1 cellular context compared by ENCODE assay signal in genomic region chr11:62195945-62196344, GRCh38.
TF ChIP-seq lines count a peak whose summit lies in the region.

No MANE protein-coding gene starts in this region.

TF ChIP-seq in GM12878, 131 proteins besides CTCF, POLR2A, EP300 and RAD21:
- TF ChIP-seq TAF1 (IDR thresholded peaks at IDR 0.05; ENCODE audit: borderline replicate concordance, low read depth, low read length) (no peak), RFX5 (IDR thresholded peaks at IDR 0.05; ENCODE audit: low read depth, low read length) (no peak), CHD2 (IDR thresholded peaks at IDR 0.05; ENCODE audit: borderline replicate concordance, low read depth, low read length) (no peak), JUND (IDR thresholded peaks at IDR 0.05; ENCODE audit: low read depth, low read length) (no peak), TBL1XR1 (IDR thresholded peaks at IDR 0.05; ENCODE audit: low read depth, low read length) (no peak)
- TF ChIP-seq, protein P1, sequence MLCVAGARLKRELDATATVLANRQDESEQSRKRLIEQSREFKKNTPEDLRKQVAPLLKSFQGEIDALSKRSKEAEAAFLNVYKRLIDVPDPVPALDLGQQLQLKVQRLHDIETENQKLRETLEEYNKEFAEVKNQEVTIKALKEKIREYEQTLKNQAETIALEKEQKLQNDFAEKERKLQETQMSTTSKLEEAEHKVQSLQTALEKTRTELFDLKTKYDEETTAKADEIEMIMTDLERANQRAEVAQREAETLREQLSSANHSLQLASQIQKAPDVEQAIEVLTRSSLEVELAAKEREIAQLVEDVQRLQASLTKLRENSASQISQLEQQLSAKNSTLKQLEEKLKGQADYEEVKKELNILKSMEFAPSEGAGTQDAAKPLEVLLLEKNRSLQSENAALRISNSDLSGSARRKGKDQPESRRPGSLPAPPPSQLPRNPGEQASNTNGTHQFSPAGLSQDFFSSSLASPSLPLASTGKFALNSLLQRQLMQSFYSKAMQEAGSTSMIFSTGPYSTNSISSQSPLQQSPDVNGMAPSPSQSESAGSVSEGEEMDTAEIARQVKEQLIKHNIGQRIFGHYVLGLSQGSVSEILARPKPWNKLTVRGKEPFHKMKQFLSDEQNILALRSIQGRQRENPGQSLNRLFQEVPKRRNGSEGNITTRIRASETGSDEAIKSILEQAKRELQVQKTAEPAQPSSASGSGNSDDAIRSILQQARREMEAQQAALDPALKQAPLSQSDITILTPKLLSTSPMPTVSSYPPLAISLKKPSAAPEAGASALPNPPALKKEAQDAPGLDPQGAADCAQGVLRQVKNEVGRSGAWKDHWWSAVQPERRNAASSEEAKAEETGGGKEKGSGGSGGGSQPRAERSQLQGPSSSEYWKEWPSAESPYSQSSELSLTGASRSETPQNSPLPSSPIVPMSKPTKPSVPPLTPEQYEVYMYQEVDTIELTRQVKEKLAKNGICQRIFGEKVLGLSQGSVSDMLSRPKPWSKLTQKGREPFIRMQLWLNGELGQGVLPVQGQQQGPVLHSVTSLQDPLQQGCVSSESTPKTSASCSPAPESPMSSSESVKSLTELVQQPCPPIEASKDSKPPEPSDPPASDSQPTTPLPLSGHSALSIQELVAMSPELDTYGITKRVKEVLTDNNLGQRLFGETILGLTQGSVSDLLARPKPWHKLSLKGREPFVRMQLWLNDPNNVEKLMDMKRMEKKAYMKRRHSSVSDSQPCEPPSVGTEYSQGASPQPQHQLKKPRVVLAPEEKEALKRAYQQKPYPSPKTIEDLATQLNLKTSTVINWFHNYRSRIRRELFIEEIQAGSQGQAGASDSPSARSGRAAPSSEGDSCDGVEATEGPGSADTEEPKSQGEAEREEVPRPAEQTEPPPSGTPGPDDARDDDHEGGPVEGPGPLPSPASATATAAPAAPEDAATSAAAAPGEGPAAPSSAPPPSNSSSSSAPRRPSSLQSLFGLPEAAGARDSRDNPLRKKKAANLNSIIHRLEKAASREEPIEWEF (IDR thresholded peaks at IDR 0.05; ENCODE audit: insufficient replicate concordance, low read depth, low read length) = no peak
TF ChIP-seq in GM12878: peak in this region for 0.
